Comparison of ENCODE assay signal across 21 cellular contexts in the genomic region with DNA sequence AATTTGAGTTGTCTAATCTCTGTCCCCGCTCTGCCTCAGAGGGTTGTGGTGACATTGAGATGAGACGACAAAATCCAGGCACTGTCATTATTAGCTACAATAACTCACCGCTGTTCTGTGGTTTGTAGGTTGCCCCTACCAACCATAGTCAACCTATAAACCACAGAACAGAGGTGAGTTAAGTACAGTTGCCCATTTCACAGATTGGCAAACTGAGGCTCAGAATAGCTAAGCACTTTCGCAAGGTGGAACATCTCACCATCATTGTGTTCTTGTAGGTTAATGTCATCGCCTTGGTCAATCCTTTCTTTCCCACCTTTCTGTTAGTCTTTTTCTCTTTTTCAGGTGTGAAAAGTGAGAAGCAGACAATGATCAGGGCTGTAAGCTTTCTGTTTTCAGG.
DNase-seq lines count a peak whose midpoint lies in the region; ATAC-seq, FAIRE-seq and TF ChIP-seq lines count a peak whose summit lies in the region.
"Had no signal": no experiment of that assay in that cellular context is flagged by ENCODE, and none has a peak within 500 bp of the region (broad histone marks: within the 10 kb centered on the region; RNA-seq: fewer than 3 reads in every experiment).

No MANE protein-coding gene starts in this region.

- H3K27me3 Mint-ChIP-seq in activated CD8-positive, alpha-beta memory T cell treated with anti-CD3 and anti-CD28 coated beads, Interleukin-2, amount 10 ng/mL, durations not matched to agents 7 days and 5 days = no peaks in the 10 kb centered on the region

- 36% methylated on average over 4 of the region's 5 CpGs for WGBS in HepG2 (ENCODE audit: low lambda C conversion rate)
- 70% methylated on average over 3 of the region's 5 CpGs for WGBS in right lobe of liver (ENCODE audit: insufficient coverage, low coverage, low lambda C conversion rate, missing lambda C conversion rate)
- 4% methylated on average over 5 of the region's 5 CpGs for WGBS in K562 (ENCODE audit: insufficient coverage, low coverage, missing lambda C conversion rate)
- WGBS in neuronal stem cell (ENCODE audit: extremely low coverage in 2 of 2, insufficient read length in 2 of 2, insufficient replicate concordance in 1 of 2), 2 donors = no CpG with 5 or more reads among the region's 5 CpGs

- H2AK5ac ChIP-seq in neuronal stem cell (ENCODE audit: low read depth, low read length) = peak overlapping the region; percentile 64

- no peak overlapping the region for H4K91ac ChIP-seq in neuronal stem cell (ENCODE audit: low read depth, low read length, poor library complexity)

- intact Hi-C loops in HepG2 (cut with micrococcal nuclease; ENCODE audit: unreplicated experiment) = no loop called here
- intact Hi-C loops in right lobe of liver (cut with DNase I) = no loop called here
- intact Hi-C loops in K562 (cut with micrococcal nuclease) = no loop called here

- H3K4me1 Mint-ChIP-seq in activated CD8-positive, alpha-beta memory T cell treated with anti-CD3 and anti-CD28 coated beads, Interleukin-2, amount 10 ng/mL, durations not matched to agents 7 days and 5 days = no peaks in the 10 kb centered on the region
- H3K4me1 Mint-ChIP-seq: B cell had no signal

- POLR2A ChIA-PET in HepG2 (lab: Yijun Ruan, JAX) = no interaction called here
- POLR2A ChIA-PET in K562 (lab: Yijun Ruan, JAX) = interaction anchor here (0.7 to 0.8 kb wide), 2 partner anchors 99 to 163 kb away, joined by 3 read pairs; no protein-coding TSS in a partner anchor

- H3K23ac ChIP-seq in neuronal stem cell (ENCODE audit: low read depth, low read length, poor library complexity) = no peak overlapping the region

- no peaks in the 10 kb centered on the region for H3K36me3 Mint-ChIP-seq in activated CD8-positive, alpha-beta memory T cell treated with anti-CD3 and anti-CD28 coated beads, Interleukin-2, amount 10 ng/mL, durations not matched to agents 7 days and 5 days
- H3K36me3 Mint-ChIP-seq: CD8-positive, alpha-beta T cell had no signal

- H3K4ac ChIP-seq in neuronal stem cell (ENCODE audit: low read length) = no peak overlapping the region

- H3K9me1 ChIP-seq in K562 (ENCODE audit: control insufficient read depth, insufficient read depth, low read length) = no peaks in the 10 kb centered on the region

- BruUV-seq in HepG2 (replicated peaks; lab: Mats Ljungman, UMichigan) = no TSS peak
- BruUV-seq in K562 (replicated peaks; lab: Mats Ljungman, UMichigan) = no TSS peak

- no peak overlapping the region for H3K4me3 ChIP-seq in HepG2 (replicated peaks in 1 of 3; ENCODE audit: insufficient read depth in 1 of 3, low read depth in 2 of 3, low read length in 3 of 3)
- no peak overlapping the region for H3K4me3 ChIP-seq in right lobe of liver
- no peak overlapping the region for H3K4me3 ChIP-seq in K562
- no peak overlapping the region for H3K4me3 ChIP-seq in neuronal stem cell (ENCODE audit: low read length in 2 of 2)
- H3K4me3 ChIP-seq: A549; BLaER1 treated with 17β-estradiol and CSF1 and Interleukin-3, amounts not matched to agents 10 nM and 100 nM had no signal

- TF ChIP-seq POLR2A in HepG2 (IDR thresholded peaks at IDR 0.05; ENCODE audit: insufficient read depth in 1 of 2, low read depth in 2 of 2, low read length in 2 of 2) (no peak), right lobe of liver (IDR thresholded peaks at IDR 0.05) (no peak), K562 (conservative IDR thresholded peaks at IDR 0.05) (no peak), H54 (IDR thresholded peaks at IDR 0.05; ENCODE audit: low read depth, low read length) (no peak)

- TF ChIP-seq EP300 in HepG2 (IDR thresholded peaks at IDR 0.05; ENCODE audit: low read depth in 2 of 2, low read length in 2 of 2) = no peak
- no peak for TF ChIP-seq EP300 in HepG2 (CRISPR knock-in tag; IDR thresholded peaks at IDR 0.05; ENCODE audit: borderline replicate concordance)
- no peak for TF ChIP-seq EP300 in K562 (IDR thresholded peaks at IDR 0.05; ENCODE audit: low read length)

- TF ChIP-seq CTCF in HepG2 (CRISPR knock-in tag; IDR thresholded peaks at IDR 0.05) (no peak), right lobe of liver (IDR thresholded peaks at IDR 0.05) (no peak), K562 (IDR thresholded peaks at IDR 0.05 in 2 of 3, conservative IDR thresholded peaks at IDR 0.05 in 1 of 3; ENCODE audit: insufficient read depth in 2 of 3, low read depth in 1 of 3, low read length in 3 of 3) (no peak)

- H3K27ac ChIP-seq in HepG2 (ENCODE audit: extremely low read length, insufficient read depth, low read length) = no peak overlapping the region
- H3K27ac ChIP-seq in right lobe of liver = no peak overlapping the region
- no peak overlapping the region for H3K27ac ChIP-seq in K562 (ENCODE audit: extremely low read depth, low read depth, low read length)
- H3K27ac ChIP-seq in neuronal stem cell (replicated peaks; ENCODE audit: low read length) = no peak overlapping the region
- H3K27ac ChIP-seq: 22Rv1; A549; BLaER1 treated with 17β-estradiol and CSF1 and Interleukin-3, amounts not matched to agents 10 nM and 100 nM; C4-2B had no signal

- H3K27me3 ChIP-seq in HepG2 (ENCODE audit: control insufficient read depth in 1 of 2, insufficient read depth in 2 of 2, low read length in 2 of 2) (peaks cover 2 to 22% of the 10 kb centered on the region in 2 experiments; a peak in 3 of 5 replicates), right lobe of liver (no peaks in the 10 kb centered on the region), K562 (ENCODE audit: control insufficient read depth in 2 of 2, insufficient read depth in 2 of 2, low read length in 2 of 2) (peaks cover 23 to 45% of the 10 kb centered on the region in 2 experiments; a peak in 4 of 5 replicates), neuronal stem cell (ENCODE audit: control insufficient read depth in 3 of 3, insufficient read depth in 3 of 3, low read depth in 1 of 3, low read length in 3 of 3) (peaks cover 0 to 12% (median 0%) of the 10 kb centered on the region in 3 experiments)
- H3K27me3 ChIP-seq: BLaER1 treated with 17β-estradiol and CSF1 and Interleukin-3, amounts not matched to agents 10 nM and 100 nM had no signal

- H2BK120ac ChIP-seq in neuronal stem cell (ENCODE audit: low read depth, low read length) = no peak overlapping the region

- H3K36me3 ChIP-seq in HepG2 (replicated peaks in 1 of 2; ENCODE audit: control insufficient read depth in 1 of 2, insufficient read depth in 2 of 2, low read length in 2 of 2) = no peaks in the 10 kb centered on the region
- no peaks in the 10 kb centered on the region for H3K36me3 ChIP-seq in right lobe of liver
- no peaks in the 10 kb centered on the region for H3K36me3 ChIP-seq in K562 (ENCODE audit: control insufficient read depth, insufficient read depth, low read length)
- no peaks in the 10 kb centered on the region for H3K36me3 ChIP-seq in neuronal stem cell (replicated peaks in 1 of 2; ENCODE audit: control insufficient read depth in 2 of 2, insufficient read depth in 2 of 2, low read length in 2 of 2)
- H3K36me3 ChIP-seq: BLaER1 treated with 17β-estradiol and CSF1 and Interleukin-3, amounts not matched to agents 10 nM and 100 nM had no signal

- no peak for ATAC-seq in HepG2
- no peak for ATAC-seq in right lobe of liver
- no peak for ATAC-seq in K562
- ATAC-seq in activated CD8-positive, alpha-beta memory T cell treated with anti-CD3 and anti-CD28 coated beads, Interleukin-2, amount 10 ng/mL, durations not matched to agents 7 days and 5 days = no peak
- ATAC-seq: A549; CD8-positive, alpha-beta T cell had no signal

- H3K4me1 ChIP-seq in HepG2 (ENCODE audit: insufficient read depth, low read length) (no peaks in the 10 kb centered on the region), right lobe of liver (no peaks in the 10 kb centered on the region), K562 (replicated peaks in 1 of 2; ENCODE audit: control insufficient read depth in 2 of 2, insufficient read depth in 2 of 2, low read length in 2 of 2) (no peaks in the 10 kb centered on the region; a peak in 1 of 5 replicates), neuronal stem cell (ENCODE audit: control insufficient read depth in 2 of 2, insufficient read depth in 1 of 2, low read depth in 1 of 2, low read length in 2 of 2) (no peaks in the 10 kb centered on the region)
- H3K4me1 ChIP-seq: A549; BLaER1 treated with 17β-estradiol and CSF1 and Interleukin-3, amounts not matched to agents 10 nM and 100 nM; Caco-2 had no signal

- H4K8ac ChIP-seq in neuronal stem cell (ENCODE audit: low read depth, low read length) = no peak overlapping the region

- H4K20me1 ChIP-seq in HepG2 (ENCODE audit: insufficient read depth, low read length) (no peaks in the 10 kb centered on the region), K562 (replicated peaks; ENCODE audit: control insufficient read depth, insufficient read depth, low read length) (no peaks in the 10 kb centered on the region)
- H4K20me1 ChIP-seq: BLaER1 treated with 17β-estradiol and CSF1 and Interleukin-3, amounts not matched to agents 10 nM and 100 nM had no signal

- CTCF ChIA-PET in HepG2 (lab: Yijun Ruan, JAX; ENCODE audit: low intra/inter-chr PET ratio, low total read pairs) = no interaction called here
- CTCF ChIA-PET in K562 (lab: Yijun Ruan, JAX; ENCODE audit: low intra/inter-chr PET ratio) = no interaction called here
- CTCF ChIA-PET in activated CD8-positive, alpha-beta memory T cell treated with anti-CD3 and anti-CD28 coated beads, Interleukin-2, amount 10 ng/mL, durations not matched to agents 7 days and 5 days (lab: Charles Lee) = no interaction called here

- H3K79me1 ChIP-seq in neuronal stem cell (ENCODE audit: low read depth, low read length) = no peaks in the 10 kb centered on the region

- TF ChIP-seq RAD21 in HepG2 (CRISPR knock-in tag; IDR thresholded peaks at IDR 0.05) (no peak), K562 (CRISPR knock-in tag; conservative IDR thresholded peaks at IDR 0.05 in 1 of 2, IDR thresholded peaks at IDR 0.05 in 1 of 2) (no peak)

- H3K14ac ChIP-seq in neuronal stem cell (ENCODE audit: low read length) = no peak overlapping the region

- H3K79me2 ChIP-seq in HepG2 (ENCODE audit: insufficient read depth, low read length) (no peaks in the 10 kb centered on the region), K562 (ENCODE audit: control insufficient read depth, insufficient read depth, low read length) (no peaks in the 10 kb centered on the region)

- H2BK15ac ChIP-seq in neuronal stem cell (ENCODE audit: low read length) = no peak overlapping the region

- in situ Hi-C loops in HepG2 (cut with HindIII; ENCODE audit: extremely low pct_ligation_motif_present, low pct_unique_long_range_greater_than_20kb) (no loop called here), K562 (cut with MboI) (no loop called here)

- no peak overlapping the region for H3K4me2 ChIP-seq in HepG2 (ENCODE audit: low read depth, low read length)
- no peak overlapping the region for H3K4me2 ChIP-seq in K562 (ENCODE audit: insufficient read depth, low read length)
- H3K4me2 ChIP-seq in neuronal stem cell (ENCODE audit: insufficient read depth, low read length, poor library complexity, severe bottlenecking) = no peak overlapping the region
- H3K4me2 ChIP-seq: A549; BLaER1 treated with 17β-estradiol and CSF1 and Interleukin-3, amounts not matched to agents 10 nM and 100 nM had no signal

- no peak overlapping the region for H2BK5ac ChIP-seq in neuronal stem cell (ENCODE audit: low read length)

- no peak overlapping the region for H3K27ac Mint-ChIP-seq in activated CD8-positive, alpha-beta memory T cell treated with anti-CD3 and anti-CD28 coated beads, Interleukin-2, amount 10 ng/mL, durations not matched to agents 7 days and 5 days
- H3K27ac Mint-ChIP-seq: B cell; CD4-positive, alpha-beta T cell; CD8-positive, alpha-beta T cell had no signal

- H3K9me3 ChIP-seq in HepG2 (ENCODE audit: low read length) (no peaks in the 10 kb centered on the region), right lobe of liver (no peaks in the 10 kb centered on the region), K562 (replicated peaks; ENCODE audit: control insufficient read depth, insufficient read depth, low read depth, low read length) (peaks cover 7% of the 10 kb centered on the region; the same call in 1 of the 2 replicates), neuronal stem cell (replicated peaks in 1 of 2; ENCODE audit: control insufficient read depth in 2 of 2, insufficient read depth in 1 of 2, low read depth in 1 of 2, low read length in 2 of 2) (no peaks in the 10 kb centered on the region)
- H3K9me3 ChIP-seq: Caco-2 had no signal

- no peak overlapping the region for H2AFZ ChIP-seq in HepG2 (ENCODE audit: low read length)
- no peak overlapping the region for H2AFZ ChIP-seq in K562 (ENCODE audit: low read depth, low read length)
- no peak overlapping the region for H2AFZ ChIP-seq in neuronal stem cell (ENCODE audit: low read length)

- no peak overlapping the region for H3K4me3 Mint-ChIP-seq in activated CD8-positive, alpha-beta memory T cell treated with anti-CD3 and anti-CD28 coated beads, Interleukin-2, amount 10 ng/mL, durations not matched to agents 7 days and 5 days
- H3K4me3 Mint-ChIP-seq: B cell; CD4-positive, alpha-beta T cell; CD8-positive, alpha-beta T cell had no signal

- peaks cover 2% of the 10 kb centered on the region for H3K9me3 Mint-ChIP-seq in activated CD8-positive, alpha-beta memory T cell treated with anti-CD3 and anti-CD28 coated beads, Interleukin-2, amount 10 ng/mL, durations not matched to agents 7 days and 5 days (ENCODE audit: low read depth)

- no peak overlapping the region for H2BK12ac ChIP-seq in neuronal stem cell (ENCODE audit: low read length)

- FAIRE-seq in HepG2 (lab: Jason Lieb, UNC) (no peak), K562 (lab: Jason Lieb, UNC) (no peak), H54 (lab: Jason Lieb, UNC) (no peak)
- FAIRE-seq: A549, D721Med, G401.6, GM12891 had no signal

- DNase-seq in HepG2 (ENCODE audit: low spot score) (no peak), right lobe of liver (no peak), K562 (ENCODE audit: extremely low read depth in 1 of 4, low spot score in 3 of 4) (no peak), neuronal stem cell (ENCODE audit: low spot score) (no peak), H54 (ENCODE audit: insufficient read length, low spot score) (no peak)
- no peak for DNase-seq in activated CD8-positive, alpha-beta memory T cell treated with anti-CD3 and anti-CD28 coated beads, Interleukin-2, amount 10 ng/mL, durations not matched to agents 7 days and 5 days
- DNase-seq: AML-193; Caco-2; Calu3; CD4-positive, alpha-beta T cell; CD8-positive, alpha-beta T cell; DMS79 treated with DMSO at 0.1 percent for 48 hours; GF-D8 had no signal

- no peak overlapping the region for H3K18ac ChIP-seq in neuronal stem cell (ENCODE audit: low read length)

- H3K9ac ChIP-seq in HepG2 (ENCODE audit: insufficient read depth, low read depth, low read length) (no peak overlapping the region), K562 (ENCODE audit: insufficient read depth in 1 of 2, low read depth in 2 of 2, low read length in 2 of 2) (no peak overlapping the region), neuronal stem cell (ENCODE audit: low read depth, low read length, poor library complexity) (no peak overlapping the region)
- H3K9ac ChIP-seq: BLaER1 treated with 17β-estradiol and CSF1 and Interleukin-3, amounts not matched to agents 10 nM and 100 nM had no signal

Comparison
In these comparisons a context has a peak if more than half of its experiments do, and no peak if none do; other contexts are left out.
1. Of the 241 proteins assayed by ChIP-seq in both HepG2 and K562: peak only in HepG2: none; only in K562: ADNP, CBX1, CHD4, ESRRA and KDM1A; in both: none; in neither: 236.